Comparison of ENCODE assay signal across 8 cellular contexts in the genomic region with DNA sequence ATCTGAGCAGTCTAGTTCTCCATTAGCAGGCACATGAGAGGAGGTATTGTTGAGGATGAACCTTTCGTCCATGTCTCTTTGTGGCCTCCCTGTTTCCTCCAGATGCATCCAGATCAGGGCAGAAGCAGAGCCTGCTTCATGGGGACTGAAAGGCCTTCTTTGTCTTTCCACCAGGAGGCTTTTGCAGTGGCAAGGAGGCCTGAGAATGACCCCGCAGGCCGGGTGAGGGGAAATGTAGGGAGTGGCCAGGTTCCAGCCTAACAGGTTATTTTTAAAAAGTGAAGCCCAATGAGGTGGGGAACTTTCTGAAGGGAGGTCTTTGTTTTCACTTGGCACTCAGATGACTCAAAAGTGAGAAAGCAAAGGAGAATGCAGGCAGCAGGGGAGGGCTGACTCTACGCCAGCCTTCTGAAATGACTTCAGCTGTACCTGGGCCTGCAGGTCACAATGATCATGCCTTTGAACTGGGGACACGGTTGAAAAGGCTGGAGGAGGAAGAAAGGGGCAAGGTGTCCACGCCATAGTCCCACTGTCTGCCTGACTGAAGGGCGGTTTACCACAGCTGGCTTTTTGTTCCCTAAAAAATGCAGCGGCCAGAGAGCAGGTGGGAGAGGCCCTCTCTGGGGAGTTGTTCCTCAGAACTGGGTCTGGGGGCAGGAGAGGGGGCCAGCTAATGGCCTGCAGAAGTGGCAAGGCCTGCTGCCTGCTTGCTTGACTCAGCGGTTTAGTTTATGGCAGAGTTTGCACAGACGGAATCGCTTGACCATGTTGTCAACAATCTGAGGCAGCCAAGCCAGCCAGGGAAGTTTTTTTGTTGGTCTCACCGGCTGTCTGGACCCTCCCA. TPM values are rescaled to one million over a fixed set of nuclear protein-coding genes. Genes with fewer than 3 reads are reported as not detected.
A peak's percentile ranks its signal among the peaks of the same experiment; 100 is the strongest.
DNase-seq lines count a peak whose midpoint lies in the region; ATAC-seq and TF ChIP-seq lines count a peak whose summit lies in the region.

No MANE protein-coding gene starts in this region.

- 68% methylated on average over 10 of the region's 12 CpGs for WGBS in suprapubic skin

- ATAC-seq in GM21737 (IDR thresholded peaks at IDR 0.05; ENCODE audit: unreplicated experiment), result peak; percentile 67

- no peaks in the 10 kb centered on the region for H3K9me3 ChIP-seq in suprapubic skin

- no peak overlapping the region for H3K4me3 ChIP-seq in kidney epithelial cell (ENCODE audit: low read depth, low read length)
- no peak overlapping the region for H3K4me3 ChIP-seq in suprapubic skin

- H3K4me1 ChIP-seq in suprapubic skin, result peaks cover 51% of the 10 kb centered on the region

- peak overlapping the region; percentile 90 for H3K27ac Mint-ChIP-seq in activated naive CD8-positive, alpha-beta T cell

- H3K36me3 ChIP-seq in kidney epithelial cell (ENCODE audit: control insufficient read depth, insufficient read depth, low read length), result no peaks in the 10 kb centered on the region
- no peaks in the 10 kb centered on the region for H3K36me3 ChIP-seq in suprapubic skin

- no peak for TF ChIP-seq POLR2A in suprapubic skin (IDR thresholded peaks at IDR 0.05)

- TF ChIP-seq CTCF in kidney epithelial cell (IDR thresholded peaks at IDR 0.05; ENCODE audit: insufficient read depth, low read length, poor library complexity, severe bottlenecking) (peak; percentile 35), suprapubic skin (IDR thresholded peaks at IDR 0.05) (no peak)

- H3K27me3 ChIP-seq in kidney epithelial cell (ENCODE audit: control insufficient read depth, insufficient read depth, low read length), result no peaks in the 10 kb centered on the region
- no peaks in the 10 kb centered on the region for H3K27me3 ChIP-seq in suprapubic skin

- peaks cover 95% of the 10 kb centered on the region for H3K4me1 Mint-ChIP-seq in activated naive CD8-positive, alpha-beta T cell (ENCODE audit: low read depth)

- no peak for TF ChIP-seq EP300 in suprapubic skin (IDR thresholded peaks at IDR 0.05)

- H3K27ac ChIP-seq in suprapubic skin, result peak overlapping the region; percentile 47

- no peaks in the 10 kb centered on the region for H3K9me3 Mint-ChIP-seq in activated naive CD8-positive, alpha-beta T cell (ENCODE audit: low read depth)

- H3K27me3 Mint-ChIP-seq in activated naive CD8-positive, alpha-beta T cell, result no peaks in the 10 kb centered on the region

- H3K36me3 Mint-ChIP-seq in activated naive CD8-positive, alpha-beta T cell, result peaks cover 2% of the 10 kb centered on the region

- H3K4me3 Mint-ChIP-seq in activated naive CD8-positive, alpha-beta T cell, result peak overlapping the region; percentile 57

- DNase-seq in NCI-H510A treated with DMSO at 0.1 percent for 48 hours (lab: John Stamatoyannopoulos, UW) (peak; percentile 11), NCI-H510A (lab: John Stamatoyannopoulos, UW) (no peak), HuH-7.5 (ENCODE audit: low spot score) (peak; percentile 65), kidney epithelial cell (ENCODE audit: low read depth) (peak; percentile 89), suprapubic skin (ENCODE audit: low spot score in 2 of 2) (no peak), NCI-H1092 treated with DMSO at 0.1 percent for 48 hours (lab: John Stamatoyannopoulos, UW) (no peak)

RNA-seq across cellular contexts. Expression of gene CMTM7, which starts 28.7 kb away (rescaled TPM):
- total RNA-seq in kidney epithelial cell, result 40.7 and 48.0 TPM in 2 replicates
- 10 to 100 TPM in 2 of 4 donors, 1 to 10 TPM in 2; 7.5 to 14.7 (median 10.9) TPM for total RNA-seq in suprapubic skin

Comparison
In these comparisons a context has a peak if more than half of its experiments do, and no peak if none do; other contexts are left out.
1. DNase-seq: peak in NCI-H510A treated with DMSO at 0.1 percent for 48 hours (single experiment), HuH-7.5 (single experiment) and kidney epithelial cell (single experiment); none in NCI-H510A (single experiment), suprapubic skin (0 of 2) and NCI-H1092 treated with DMSO at 0.1 percent for 48 hours (single experiment).